8 cellular contexts compared by ENCODE assay signal in the genomic region with DNA sequence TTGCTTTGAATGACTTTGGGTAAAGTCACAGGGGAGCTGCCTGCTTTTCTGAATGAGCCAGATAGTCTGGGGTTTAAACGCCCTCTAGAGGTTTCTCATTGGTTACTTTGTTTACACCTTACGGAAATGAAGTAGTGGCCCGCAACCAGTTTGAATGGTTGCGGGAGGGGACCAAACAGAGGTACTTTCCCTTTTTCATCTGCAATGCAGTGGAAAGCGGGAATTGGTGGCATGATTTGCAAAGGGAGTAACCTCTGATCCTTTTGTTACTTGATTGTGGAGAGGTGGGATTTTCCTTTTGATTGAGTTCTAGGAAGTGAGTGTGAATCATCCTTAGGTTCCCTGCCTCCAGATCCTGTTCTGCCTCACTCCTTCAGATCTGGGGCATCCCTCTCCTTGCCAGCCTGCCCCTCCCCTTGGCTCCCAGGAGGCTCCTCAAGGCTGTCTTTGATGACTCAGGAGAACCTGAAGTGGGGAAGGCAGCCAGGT.
DNase-seq lines count a peak whose midpoint lies in the region; ATAC-seq and TF ChIP-seq lines count a peak whose summit lies in the region.

No MANE protein-coding gene starts in this region.

- CTCF ChIA-PET in HEK293 (lab: Yijun Ruan, JAX) = interaction anchor here (1.1 to 1.3 kb wide), 2 partner anchors 16 to 87 kb away, joined by 3 read pairs; no protein-coding TSS in a partner anchor

- peaks cover 3% of the 10 kb centered on the region for H3K4me1 ChIP-seq in HEK293 (ENCODE audit: control insufficient read depth, insufficient read depth, low read length)

- in situ Hi-C loops in brain microvascular endothelial cell (cut with HindIII; ENCODE audit: low pct_ligation_motif_present, low sequenced_read_pairs) = no loop called here

- peaks cover 5% of the 10 kb centered on the region for H3K27me3 Mint-ChIP-seq in memory B cell

- peak; percentile 31 for DNase-seq in AG20443 (ENCODE audit: low spot score)
- DNase-seq in GM12864 (ENCODE audit: low read depth) = peak; percentile 10
- peak; percentile 11 for DNase-seq in MV-4-11 (lab: John Stamatoyannopoulos, UW)
- peak; percentile 18 for DNase-seq in brain microvascular endothelial cell
- no peak for DNase-seq in memory B cell (ENCODE audit: low spot score in 2 of 2)
- no peak for DNase-seq in T1000 (lab: John Stamatoyannopoulos, UW)
- no peak for DNase-seq in NCI-H510A (lab: John Stamatoyannopoulos, UW)

- H3K4me1 Mint-ChIP-seq in memory B cell = peaks cover 13% of the 10 kb centered on the region

- H3K27ac Mint-ChIP-seq in memory B cell = no peak overlapping the region

- H3K36me3 ChIP-seq in HEK293 (ENCODE audit: control insufficient read depth in 2 of 2, insufficient read depth in 1 of 2, low read length in 2 of 2) (no peaks in the 10 kb centered on the region), brain microvascular endothelial cell (replicated peaks) (no peaks in the 10 kb centered on the region)

- TF ChIP-seq CTCF in GM12864 (IDR thresholded peaks at IDR 0.05; ENCODE audit: low read depth, low read length, missing control alignments) (peak; percentile 57), HEK293 (tag by site-specific recombination; IDR thresholded peaks at IDR 0.05) (no peak), brain microvascular endothelial cell (IDR thresholded peaks at IDR 0.05; ENCODE audit: low read depth, low read length, missing control alignments) (peak; percentile 61)

- no peaks in the 10 kb centered on the region for H3K36me3 Mint-ChIP-seq in memory B cell

- H3K27me3 ChIP-seq in brain microvascular endothelial cell (replicated peaks) = no peaks in the 10 kb centered on the region

- H3K9me3 ChIP-seq in HEK293 (ENCODE audit: control insufficient read depth, insufficient read depth, low read depth, low read length) = no peaks in the 10 kb centered on the region

- no peak overlapping the region for H3K27ac ChIP-seq in HEK293 (ENCODE audit: extremely low read depth, low read depth, low read length)
- no peak overlapping the region for H3K27ac ChIP-seq in brain microvascular endothelial cell

- H3K9me3 Mint-ChIP-seq in memory B cell = peaks cover 1% of the 10 kb centered on the region

- POLR2A ChIA-PET in HEK293 (lab: Yijun Ruan, JAX) = interaction anchor here (1.0 kb wide), 1 partner anchor 18 kb away, joined by 6 read pairs; no protein-coding TSS in a partner anchor

- peak; percentile 86 for ATAC-seq in memory B cell (ENCODE audit: low read depth)

- H3K4me3 ChIP-seq in GM12864 (ENCODE audit: low read depth, low read length) (no peak overlapping the region), HEK293 (ENCODE audit: low read depth, low read length) (no peak overlapping the region), brain microvascular endothelial cell (ENCODE audit: low read depth, low read length) (peak overlapping the region; percentile 24)

- H3K4me3 Mint-ChIP-seq in memory B cell = peak overlapping the region; percentile 46

TF ChIP-seq in HEK293, 187 proteins besides CTCF, POLR2A, EP300 and RAD21:
- TF ChIP-seq ZNF600 (tag by site-specific recombination; IDR thresholded peaks at IDR 0.05) = peak; percentile 85
- TF ChIP-seq, protein P1, sequence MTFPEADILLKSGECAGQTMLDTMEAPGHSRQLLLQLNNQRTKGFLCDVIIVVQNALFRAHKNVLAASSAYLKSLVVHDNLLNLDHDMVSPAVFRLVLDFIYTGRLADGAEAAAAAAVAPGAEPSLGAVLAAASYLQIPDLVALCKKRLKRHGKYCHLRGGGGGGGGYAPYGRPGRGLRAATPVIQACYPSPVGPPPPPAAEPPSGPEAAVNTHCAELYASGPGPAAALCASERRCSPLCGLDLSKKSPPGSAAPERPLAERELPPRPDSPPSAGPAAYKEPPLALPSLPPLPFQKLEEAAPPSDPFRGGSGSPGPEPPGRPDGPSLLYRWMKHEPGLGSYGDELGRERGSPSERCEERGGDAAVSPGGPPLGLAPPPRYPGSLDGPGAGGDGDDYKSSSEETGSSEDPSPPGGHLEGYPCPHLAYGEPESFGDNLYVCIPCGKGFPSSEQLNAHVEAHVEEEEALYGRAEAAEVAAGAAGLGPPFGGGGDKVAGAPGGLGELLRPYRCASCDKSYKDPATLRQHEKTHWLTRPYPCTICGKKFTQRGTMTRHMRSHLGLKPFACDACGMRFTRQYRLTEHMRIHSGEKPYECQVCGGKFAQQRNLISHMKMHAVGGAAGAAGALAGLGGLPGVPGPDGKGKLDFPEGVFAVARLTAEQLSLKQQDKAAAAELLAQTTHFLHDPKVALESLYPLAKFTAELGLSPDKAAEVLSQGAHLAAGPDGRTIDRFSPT (tag by site-specific recombination; IDR thresholded peaks at IDR 0.05) = no peak
- TF ChIP-seq ZBTB17 (tag by site-specific recombination; IDR thresholded peaks at IDR 0.05) = peak; percentile 66
- 0 out of 2 replicates have a peak, but pooled peaks have one; percentile 42 for TF ChIP-seq PRDM1 (tag by site-specific recombination; IDR thresholded peaks at IDR 0.05)
- TF ChIP-seq ZNF654 (tag by site-specific recombination; IDR thresholded peaks at IDR 0.05; ENCODE audit: low read depth) = peak; percentile 41; the same call in 1 of the 2 replicates
- TF ChIP-seq ZNF341 (tag by site-specific recombination; IDR thresholded peaks at IDR 0.05; ENCODE audit: low read depth) = 0 out of 2 replicates have a peak, but pooled peaks have one; percentile 23
- TF ChIP-seq, protein P2, sequence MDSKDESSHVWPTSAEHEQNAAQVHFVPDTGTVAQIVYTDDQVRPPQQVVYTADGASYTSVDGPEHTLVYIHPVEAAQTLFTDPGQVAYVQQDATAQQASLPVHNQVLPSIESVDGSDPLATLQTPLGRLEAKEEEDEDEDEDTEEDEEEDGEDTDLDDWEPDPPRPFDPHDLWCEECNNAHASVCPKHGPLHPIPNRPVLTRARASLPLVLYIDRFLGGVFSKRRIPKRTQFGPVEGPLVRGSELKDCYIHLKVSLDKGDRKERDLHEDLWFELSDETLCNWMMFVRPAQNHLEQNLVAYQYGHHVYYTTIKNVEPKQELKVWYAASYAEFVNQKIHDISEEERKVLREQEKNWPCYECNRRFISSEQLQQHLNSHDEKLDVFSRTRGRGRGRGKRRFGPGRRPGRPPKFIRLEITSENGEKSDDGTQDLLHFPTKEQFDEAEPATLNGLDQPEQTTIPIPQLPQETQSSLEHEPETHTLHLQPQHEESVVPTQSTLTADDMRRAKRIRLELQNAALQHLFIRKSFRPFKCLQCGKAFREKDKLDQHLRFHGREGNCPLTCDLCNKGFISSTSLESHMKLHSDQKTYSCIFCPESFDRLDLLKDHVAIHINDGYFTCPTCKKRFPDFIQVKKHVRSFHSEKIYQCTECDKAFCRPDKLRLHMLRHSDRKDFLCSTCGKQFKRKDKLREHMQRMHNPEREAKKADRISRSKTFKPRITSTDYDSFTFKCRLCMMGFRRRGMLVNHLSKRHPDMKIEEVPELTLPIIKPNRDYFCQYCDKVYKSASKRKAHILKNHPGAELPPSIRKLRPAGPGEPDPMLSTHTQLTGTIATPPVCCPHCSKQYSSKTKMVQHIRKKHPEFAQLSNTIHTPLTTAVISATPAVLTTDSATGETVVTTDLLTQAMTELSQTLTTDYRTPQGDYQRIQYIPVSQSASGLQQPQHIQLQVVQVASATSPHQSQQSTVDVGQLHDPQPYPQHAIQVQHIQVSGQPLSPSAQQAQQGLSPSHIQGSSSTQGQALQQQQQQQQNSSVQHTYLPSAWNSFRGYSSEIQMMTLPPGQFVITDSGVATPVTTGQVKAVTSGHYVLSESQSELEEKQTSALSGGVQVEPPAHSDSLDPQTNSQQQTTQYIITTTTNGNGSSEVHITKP (tag by site-specific recombination; IDR thresholded peaks at IDR 0.05) = peak; percentile 86
- no peak for TF ChIP-seq ZNF623 (tag by site-specific recombination; IDR thresholded peaks at IDR 0.05)
- TF ChIP-seq SP2 (tag by site-specific recombination; IDR thresholded peaks at IDR 0.05) = 0 out of 2 replicates have a peak, but pooled peaks have one; percentile 25
- TF ChIP-seq ZNF10 (tag by site-specific recombination; IDR thresholded peaks at IDR 0.05) = no peak
- TF ChIP-seq ZNF677 (tag by site-specific recombination; IDR thresholded peaks at IDR 0.05) = no peak

Comparison
In these comparisons a context has a peak if more than half of its experiments do, and no peak if none do; other contexts are left out.
1. DNase-seq: peak in AG20443 (single experiment), GM12864 (single experiment), MV-4-11 (single experiment) and brain microvascular endothelial cell (single experiment); none in memory B cell (0 of 2), T1000 (single experiment) and NCI-H510A (single experiment).